ENCODE assay signal across 14 cellular contexts in genomic region chr15:39746176-39746575, GRCh38. TPM values are rescaled to one million over a fixed set of nuclear protein-coding genes. Genes with fewer than 3 reads are reported as not detected.
DNase-seq lines count a peak whose midpoint lies in the region; ATAC-seq, FAIRE-seq and TF ChIP-seq lines count a peak whose summit lies in the region.
"Had no signal": no experiment of that assay in that cellular context is flagged by ENCODE, and none has a peak within 500 bp of the region (broad histone marks: within the 10 kb centered on the region; RNA-seq: fewer than 3 reads in every experiment).

No MANE protein-coding gene starts in this region.

- no peaks in the 10 kb centered on the region for H3K36me3 ChIP-seq in GM12878 (ENCODE audit: control insufficient read depth in 2 of 2, insufficient read depth in 2 of 2, low read length in 1 of 2)
- H3K36me3 ChIP-seq: BLaER1, HAP-1, SJCRH30 had no signal

- in situ Hi-C loops in GM12878 (cut with MboI): loop anchor here (10.0 kb wide), 1 partner anchor 1031 kb away; no protein-coding TSS in a partner anchor

- TF ChIP-seq CTCF in GM12878 (IDR thresholded peaks at IDR 0.05 in 2 of 3, conservative IDR thresholded peaks at IDR 0.05 in 1 of 3; ENCODE audit: control insufficient read depth in 2 of 3, extremely low read depth in 1 of 3, insufficient read depth in 1 of 3, low read depth in 3 of 3, low read length in 3 of 3): no peak
- no peak for TF ChIP-seq CTCF in fibroblast of pulmonary artery (IDR thresholded peaks at IDR 0.05; ENCODE audit: low read length, missing control alignments)

- H3K4me2 ChIP-seq in GM12878 (ENCODE audit: control insufficient read depth, insufficient read depth): no peak overlapping the region
- H3K4me2 ChIP-seq: BLaER1 had no signal

- intact Hi-C loops in GM12878 (cut with micrococcal nuclease; ENCODE audit: unreplicated experiment): no loop called here

- H3K4me3 ChIP-seq in GM12878 (no peak overlapping the region), fibroblast of pulmonary artery (replicated peaks; ENCODE audit: low read depth, low read length) (no peak overlapping the region), skeletal muscle cell (ENCODE audit: low read depth, low read length) (no peak overlapping the region)
- H3K4me3 ChIP-seq: BLaER1, HAP-1, SJCRH30 had no signal

- H4K20me1 ChIP-seq in GM12878 (ENCODE audit: control insufficient read depth, insufficient read depth): no peaks in the 10 kb centered on the region
- H4K20me1 ChIP-seq: BLaER1 had no signal

- no TSS peak for BruUV-seq in GM12878 (replicated peaks; lab: Mats Ljungman, UMichigan)

- SMC1A ChIA-PET in GM12878 (lab: Charles Lee; ENCODE audit: uncharacterized antibody, unreplicated experiment): interaction anchor here (0.9 kb wide), 1 partner anchor 20 kb away, joined by 3 read pairs; no protein-coding TSS in a partner anchor

- POLR2A ChIA-PET in GM12878 (lab: Charles Lee): no interaction called here

- peak; percentile 22 for DNase-seq in OCI-M1 (lab: John Stamatoyannopoulos, UW)
- DNase-seq in GM12878 (ENCODE audit: low read depth, low spot score): no peak
- DNase-seq in fibroblast of pulmonary artery (ENCODE audit: low read depth): peak; percentile 57
- peak; percentile 36 for DNase-seq in skeletal muscle cell (ENCODE audit: low read depth)
- no peak for DNase-seq in stimulated activated CD4-positive, alpha-beta T cell treated with anti-CD3 and anti-CD28 coated beads, Interleukin-4, amount 100 ng/mL, for 1 hour
- DNase-seq: Kasumi-1, NCI-H1417 treated with DMSO at 0.1 percent for 48 hours, NCI-H2029 treated with DMSO at 0.1 percent for 48 hours, NCI-H524, SJCRH30 had no signal

- no peak overlapping the region for H2AFZ ChIP-seq in GM12878 (ENCODE audit: control insufficient read depth, low read depth, low read length)

- no peaks in the 10 kb centered on the region for H3K79me2 ChIP-seq in GM12878 (ENCODE audit: control insufficient read depth, insufficient read depth, low read length)

- no peaks in the 10 kb centered on the region for H3K9me3 ChIP-seq in GM12878 (replicated peaks; ENCODE audit: control insufficient read depth, insufficient read depth, low read length)
- H3K9me3 ChIP-seq: BLaER1, HAP-1, SJCRH30 had no signal

- 46% methylated on average over 2 of the region's 2 CpGs for WGBS in GM12878 (ENCODE audit: insufficient coverage, insufficient replicate concordance, low lambda C conversion rate, missing lambda C conversion rate)

- peaks cover 0 to 3% of the 10 kb centered on the region in 2 experiments; a peak in 1 of 4 replicates for H3K27me3 ChIP-seq in GM12878 (replicated peaks in 1 of 2; ENCODE audit: control insufficient read depth in 2 of 2, insufficient read depth in 2 of 2, low read length in 1 of 2)
- H3K27me3 ChIP-seq: BLaER1, SJCRH30 had no signal

- no peak overlapping the region for H3K27ac ChIP-seq in GM12878 (ENCODE audit: control insufficient read depth, insufficient read depth)
- H3K27ac ChIP-seq: BLaER1, SJCRH30 had no signal

- CTCF ChIA-PET in GM12878 (lab: Yijun Ruan, JAX): interaction anchor here (1.2 to 2.6 kb wide), 2 partner anchors 11 to 21 kb away, joined by 4 to 16 read pairs; no protein-coding TSS in a partner anchor

- FAIRE-seq in GM12878 (lab: Jason Lieb, UNC): no peak

- peak; percentile 38; the same call in 2 of the 3 replicates for ATAC-seq in GM12878
- ATAC-seq in activated CD4-positive, CD25-positive, alpha-beta regulatory T cell treated with anti-CD3 and anti-CD28 coated beads, Interleukin-2, amount 50 U/mL, for 24 hours: no peak
- ATAC-seq in HG02763 (IDR thresholded peaks at IDR 0.05; ENCODE audit: unreplicated experiment): no peak

- H3K9ac ChIP-seq in GM12878 (ENCODE audit: control insufficient read depth, insufficient read depth, low read length): no peak overlapping the region
- H3K9ac ChIP-seq: BLaER1 had no signal

- no peaks in the 10 kb centered on the region for H3K4me1 ChIP-seq in GM12878 (ENCODE audit: control insufficient read depth, insufficient read depth, low read length)
- H3K4me1 ChIP-seq: BLaER1, HAP-1, SJCRH30 had no signal

- no peak for TF ChIP-seq EP300 in GM12878 (IDR thresholded peaks at IDR 0.05; ENCODE audit: borderline replicate concordance in 1 of 2, control insufficient read depth in 1 of 2, low read depth in 2 of 2, low read length in 2 of 2)

- no peak for TF ChIP-seq POLR2A in GM12878 (IDR thresholded peaks at IDR 0.05; ENCODE audit: low read depth, low read length)

- RAD21 ChIA-PET in GM12878 (lab: Charles Lee; ENCODE audit: unreplicated experiment): no interaction called here

- no peak for TF ChIP-seq RAD21 in GM12878 (IDR thresholded peaks at IDR 0.05; ENCODE audit: insufficient read depth, low read depth, low read length)

TF ChIP-seq in GM12878, 131 proteins besides CTCF, POLR2A, EP300 and RAD21:
- no peak for TF ChIP-seq TARDBP (IDR thresholded peaks at IDR 0.05; ENCODE audit: borderline replicate concordance)
- no peak for TF ChIP-seq TCF12 (IDR thresholded peaks at IDR 0.05; ENCODE audit: low read depth, low read length)
- TF ChIP-seq SKIL (IDR thresholded peaks at IDR 0.05; ENCODE audit: low read depth, poor library complexity, severe bottlenecking): no peak

RNA-seq across cellular contexts. Expression of gene FSIP1, which starts 36.5 kb away (rescaled TPM):
- total RNA-seq in GM12878 (2013; cell fraction: nucleolus; rRNA removed): 0.67 and 0.69 TPM in 2 replicates
- 0.34 and 0.44 TPM in 2 replicates for total RNA-seq in GM12878 (2014; rRNA removed)
- total RNA-seq in GM12878 (2014; rRNA removed; fragmentation: Illumina TruSeq; extraction: Trizol): 0.55 and 0.67 TPM in 2 replicates
- 0.36 and 0.43 TPM in 2 replicates for total RNA-seq in GM12878 (2021)
- not detected for polyA plus RNA-seq in GM12878 (2011; ENCODE audit: low read depth)
- 0.19 and 0.27 TPM in 2 replicates for polyA plus RNA-seq in GM12878 (2011; rRNA removed)
- polyA plus RNA-seq in GM12878 (2011; cell fraction: cytosol; rRNA removed): 0.03 and 0.08 TPM in 2 replicates
- polyA plus RNA-seq in GM12878 (2011; cell fraction: nucleus; rRNA removed): 0.09 and 0.37 TPM in 2 replicates
- 0.10 TPM in 1 of 2 replicates, not detected in the other for polyA plus RNA-seq in GM12878 (2012)
- 0.27 and 0.37 TPM in 2 replicates for polyA plus RNA-seq in GM12878 (2014; fragmentation: Illumina TruSeq; extraction: Trizol)
- under 1 TPM; 0.15 to 0.27 TPM for polyA plus RNA-seq in GM12878 (2014; fragmentation: Nextera tagmentation; extraction: Ambion mirVana)
- polyA plus RNA-seq in GM12878 (2014; rRNA removed): 0.14 and 0.15 TPM in 2 replicates
- under 1 TPM; 0.38 to 0.59 TPM for polyA plus RNA-seq in GM12878 (2016; fragmentation: Nextera tagmentation; extraction: Ambion mirVana)
- 0.10 and 0.66 TPM in 2 replicates for polyA minus RNA-seq in GM12878 (2011; rRNA and poly(A)+ RNA removed)
- polyA minus RNA-seq in GM12878 (2011; cell fraction: cytosol; rRNA and poly(A)+ RNA removed): not detected in 2 replicates
- polyA minus RNA-seq in GM12878 (2011; cell fraction: nucleus; rRNA and poly(A)+ RNA removed): 0.36 and 0.48 TPM in 2 replicates

Comparison
In these comparisons a context has a peak if more than half of its experiments do, and no peak if none do; other contexts are left out.
1. DNase-seq: peak in OCI-M1 (single experiment), fibroblast of pulmonary artery (single experiment) and skeletal muscle cell (single experiment); none in GM12878 (single experiment) and stimulated activated CD4-positive, alpha-beta T cell treated with anti-CD3 and anti-CD28 coated beads, Interleukin-4, amount 100 ng/mL, for 1 hour (single experiment).